ENCODE assay signal across 21 cellular contexts in the genomic region with DNA sequence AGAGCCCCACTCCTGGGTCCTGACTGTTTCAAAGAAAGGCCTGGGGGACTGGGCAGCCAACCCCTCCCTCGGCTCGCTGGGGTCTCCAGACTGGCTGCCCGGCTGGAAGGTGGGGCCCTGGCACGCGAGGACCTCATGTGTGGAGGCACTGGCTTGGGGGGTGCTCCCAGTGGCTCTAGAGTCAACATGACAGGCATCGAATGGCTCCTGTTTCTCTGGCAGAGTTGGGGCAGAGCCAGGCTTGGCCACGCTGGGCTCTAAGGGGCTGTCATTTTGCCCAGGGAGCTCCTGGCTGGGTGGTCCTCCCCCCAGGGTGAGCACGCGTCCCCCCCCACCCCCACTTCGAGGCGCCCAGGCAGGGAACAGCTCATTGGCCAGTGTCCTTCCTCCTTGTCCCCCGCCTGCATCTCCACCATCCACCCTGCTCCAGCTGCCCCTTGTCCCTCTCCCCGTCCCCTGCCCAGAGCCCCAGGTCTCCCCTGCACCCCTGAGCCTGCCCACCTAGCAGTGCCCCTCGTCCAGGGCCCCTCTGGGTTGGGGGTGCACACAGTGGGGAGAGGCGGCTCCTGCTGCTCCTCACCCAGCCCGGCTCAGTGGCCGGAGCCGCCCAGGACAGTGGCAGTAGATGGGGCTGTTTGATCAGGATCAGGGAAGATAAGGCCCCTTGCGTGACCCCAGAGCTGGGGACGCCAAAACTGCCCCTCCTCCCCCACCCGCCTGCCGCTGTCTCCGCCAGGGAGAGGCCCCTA. TPM values are rescaled to one million over a fixed set of nuclear protein-coding genes. Genes with fewer than 3 reads are reported as not detected.
DNase-seq lines count a peak whose midpoint lies in the region; ATAC-seq and TF ChIP-seq lines count a peak whose summit lies in the region.
"Had no signal": no experiment of that assay in that cellular context is flagged by ENCODE, and none has a peak within 500 bp of the region (broad histone marks: within the 10 kb centered on the region; RNA-seq: fewer than 3 reads in every experiment).

No MANE protein-coding gene starts in this region.

- CTCF ChIA-PET in HEK293 (lab: Yijun Ruan, JAX) = interaction anchor here (1.1 to 1.4 kb wide), 2 partner anchors 15 to 214 kb away, joined by 4 to 6 read pairs; no protein-coding TSS in a partner anchor

- TF ChIP-seq CTCF in HEK293 (tag by site-specific recombination; IDR thresholded peaks at IDR 0.05) (no peak), mucosa of descending colon (IDR thresholded peaks at IDR 0.05) (no peak)

- H3K9ac ChIP-seq in BLaER1 treated with 17β-estradiol and CSF1 and Interleukin-3, amounts not matched to agents 10 nM and 100 nM = 0 out of 22 replicates have a peak overlapping the region, but pooled peaks of 1 of the 11 experiments have one; percentile 12

- no peak overlapping the region for H3K4me3 ChIP-seq in BLaER1 treated with 17β-estradiol and CSF1 and Interleukin-3, amounts not matched to agents 10 nM and 100 nM
- H3K4me3 ChIP-seq in HEK293 (ENCODE audit: low read depth, low read length) = no peak overlapping the region
- no peak overlapping the region for H3K4me3 ChIP-seq in mucosa of descending colon
- H3K4me3 ChIP-seq: MG63, SJCRH30 had no signal

- H3K27ac ChIP-seq in BLaER1 treated with 17β-estradiol and CSF1 and Interleukin-3, amounts not matched to agents 10 nM and 100 nM = no peak overlapping the region
- no peak overlapping the region for H3K27ac ChIP-seq in HEK293 (ENCODE audit: extremely low read depth, low read depth, low read length)
- H3K27ac ChIP-seq: SJCRH30 had no signal

- H3K4me2 ChIP-seq in BLaER1 treated with 17β-estradiol and CSF1 and Interleukin-3, amounts not matched to agents 10 nM and 100 nM = peak overlapping the region in 9 of 11 experiments; percentile 6 to 84 (median 65); a peak in 13 of 22 replicates

- ATAC-seq in SK-N-SH treated with all-trans-retinoic acid at 6 μM for 48 hours = peak; percentile 14
- ATAC-seq in mucosa of descending colon = peak; percentile 15

- peaks cover 0 to under 1% (median 0%) of the 10 kb centered on the region in 11 experiments; a peak in 1 of 22 replicates for H3K9me3 ChIP-seq in BLaER1 treated with 17β-estradiol and CSF1 and Interleukin-3, amounts not matched to agents 10 nM and 100 nM (replicated peaks in 1 of 11)
- H3K9me3 ChIP-seq in HEK293 (ENCODE audit: control insufficient read depth, insufficient read depth, low read depth, low read length) (no peaks in the 10 kb centered on the region), mucosa of descending colon (no peaks in the 10 kb centered on the region)
- H3K9me3 ChIP-seq: MG63 had no signal

- H4K20me1 ChIP-seq in BLaER1 treated with 17β-estradiol and CSF1 and Interleukin-3, amounts not matched to agents 10 nM and 100 nM = peaks cover 0 to 40% (median 0%) of the 10 kb centered on the region in 11 experiments; a peak in 10 of 22 replicates

- H3K4me1 ChIP-seq in BLaER1 treated with 17β-estradiol and CSF1 and Interleukin-3, amounts not matched to agents 10 nM and 100 nM = peaks cover 9 to 58% (median 46%) of the 10 kb centered on the region in 10 experiments; a peak in 18 of 20 replicates
- H3K4me1 ChIP-seq in HEK293 (ENCODE audit: control insufficient read depth, insufficient read depth, low read length) (peaks cover 2% of the 10 kb centered on the region; the same call in 1 of the 2 replicates), mucosa of descending colon (ENCODE audit: low read depth) (peaks cover 3% of the 10 kb centered on the region)

- DNase-seq in mucosa of descending colon = no peak
- no peak for DNase-seq in GM19238 (ENCODE audit: insufficient read length, low spot score)
- DNase-seq in activated CD4-positive, CD25-positive, alpha-beta regulatory T cell (lab: John Stamatoyannopoulos, UW) = no peak
- DNase-seq in stimulated activated CD4-positive, alpha-beta T cell treated with anti-CD3 and anti-CD28 coated beads, Interleukin-12 subunit alpha, Interleukin-12 subunit beta, amount 100 ng/mL, for 4 hours = no peak
- DNase-seq: C1 segment of cervical spinal cord, DMS79, GOT3, HFFc6, Kasumi-1, MG63, NCI-H1105, NCI-H2081, NCI-H510A, NCI-H748 treated with DMSO at 0.1 percent for 48 hours, SW 1271, T-helper 2 cell had no signal

- POLR2A ChIA-PET in HEK293 (lab: Yijun Ruan, JAX) = interaction anchor here (0.6 to 2.0 kb wide), 2 partner anchors 26 to 143 kb away, joined by 6 to 7 read pairs; a partner anchor contains a TSS

- intact Hi-C loops in mucosa of descending colon (cut with DNase I, micrococcal nuclease) = no loop called here

- H3K27me3 ChIP-seq in BLaER1 treated with 17β-estradiol and CSF1 and Interleukin-3, amounts not matched to agents 10 nM and 100 nM = peaks cover 58 to 83% (median 67%) of the 10 kb centered on the region in 11 experiments

- no peaks in the 10 kb centered on the region for H3K36me3 ChIP-seq in BLaER1 treated with 17β-estradiol and CSF1 and Interleukin-3, amounts not matched to agents 10 nM and 100 nM
- H3K36me3 ChIP-seq in HEK293 (ENCODE audit: control insufficient read depth in 2 of 2, insufficient read depth in 1 of 2, low read length in 2 of 2) (no peaks in the 10 kb centered on the region), mucosa of descending colon (ENCODE audit: low read depth) (no peaks in the 10 kb centered on the region)
- H3K36me3 ChIP-seq: MG63, SJCRH30 had no signal

TF ChIP-seq in HEK293, 187 proteins besides CTCF, POLR2A, EP300 and RAD21 (continues in another document):
- TF ChIP-seq, protein P1, sequence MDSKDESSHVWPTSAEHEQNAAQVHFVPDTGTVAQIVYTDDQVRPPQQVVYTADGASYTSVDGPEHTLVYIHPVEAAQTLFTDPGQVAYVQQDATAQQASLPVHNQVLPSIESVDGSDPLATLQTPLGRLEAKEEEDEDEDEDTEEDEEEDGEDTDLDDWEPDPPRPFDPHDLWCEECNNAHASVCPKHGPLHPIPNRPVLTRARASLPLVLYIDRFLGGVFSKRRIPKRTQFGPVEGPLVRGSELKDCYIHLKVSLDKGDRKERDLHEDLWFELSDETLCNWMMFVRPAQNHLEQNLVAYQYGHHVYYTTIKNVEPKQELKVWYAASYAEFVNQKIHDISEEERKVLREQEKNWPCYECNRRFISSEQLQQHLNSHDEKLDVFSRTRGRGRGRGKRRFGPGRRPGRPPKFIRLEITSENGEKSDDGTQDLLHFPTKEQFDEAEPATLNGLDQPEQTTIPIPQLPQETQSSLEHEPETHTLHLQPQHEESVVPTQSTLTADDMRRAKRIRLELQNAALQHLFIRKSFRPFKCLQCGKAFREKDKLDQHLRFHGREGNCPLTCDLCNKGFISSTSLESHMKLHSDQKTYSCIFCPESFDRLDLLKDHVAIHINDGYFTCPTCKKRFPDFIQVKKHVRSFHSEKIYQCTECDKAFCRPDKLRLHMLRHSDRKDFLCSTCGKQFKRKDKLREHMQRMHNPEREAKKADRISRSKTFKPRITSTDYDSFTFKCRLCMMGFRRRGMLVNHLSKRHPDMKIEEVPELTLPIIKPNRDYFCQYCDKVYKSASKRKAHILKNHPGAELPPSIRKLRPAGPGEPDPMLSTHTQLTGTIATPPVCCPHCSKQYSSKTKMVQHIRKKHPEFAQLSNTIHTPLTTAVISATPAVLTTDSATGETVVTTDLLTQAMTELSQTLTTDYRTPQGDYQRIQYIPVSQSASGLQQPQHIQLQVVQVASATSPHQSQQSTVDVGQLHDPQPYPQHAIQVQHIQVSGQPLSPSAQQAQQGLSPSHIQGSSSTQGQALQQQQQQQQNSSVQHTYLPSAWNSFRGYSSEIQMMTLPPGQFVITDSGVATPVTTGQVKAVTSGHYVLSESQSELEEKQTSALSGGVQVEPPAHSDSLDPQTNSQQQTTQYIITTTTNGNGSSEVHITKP (tag by site-specific recombination; IDR thresholded peaks at IDR 0.05) = peak; percentile 30
- TF ChIP-seq ZBTB48 (tag by site-specific recombination; IDR thresholded peaks at IDR 0.05) (peak; percentile 51; the same call in 1 of the 2 replicates), ZNF544 (tag by site-specific recombination; IDR thresholded peaks at IDR 0.05) (no peak), SALL2 (tag by site-specific recombination; IDR thresholded peaks at IDR 0.05; ENCODE audit: borderline replicate concordance) (no peak), ZNF157 (tag by site-specific recombination; IDR thresholded peaks at IDR 0.05) (no peak)

TF ChIP-seq in SK-N-SH treated with all-trans-retinoic acid at 6 μM for 48 hours, 23 proteins besides CTCF, POLR2A, EP300 and RAD21 (continues in another document):
- TF ChIP-seq, protein P2, sequence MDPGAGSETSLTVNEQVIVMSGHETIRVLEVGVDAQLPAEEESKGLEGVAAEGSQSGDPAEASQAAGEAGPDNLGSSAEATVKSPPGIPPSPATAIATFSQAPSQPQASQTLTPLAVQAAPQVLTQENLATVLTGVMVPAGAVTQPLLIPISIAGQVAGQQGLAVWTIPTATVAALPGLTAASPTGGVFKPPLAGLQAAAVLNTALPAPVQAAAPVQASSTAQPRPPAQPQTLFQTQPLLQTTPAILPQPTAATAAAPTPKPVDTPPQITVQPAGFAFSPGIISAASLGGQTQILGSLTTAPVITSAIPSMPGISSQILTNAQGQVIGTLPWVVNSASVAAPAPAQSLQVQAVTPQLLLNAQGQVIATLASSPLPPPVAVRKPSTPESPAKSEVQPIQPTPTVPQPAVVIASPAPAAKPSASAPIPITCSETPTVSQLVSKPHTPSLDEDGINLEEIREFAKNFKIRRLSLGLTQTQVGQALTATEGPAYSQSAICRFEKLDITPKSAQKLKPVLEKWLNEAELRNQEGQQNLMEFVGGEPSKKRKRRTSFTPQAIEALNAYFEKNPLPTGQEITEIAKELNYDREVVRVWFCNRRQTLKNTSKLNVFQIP (CRISPR knock-in tag; IDR thresholded peaks at IDR 0.05; ENCODE audit: borderline replicate concordance, low read depth) = no peak
- no peak for TF ChIP-seq ZNF70 (CRISPR knock-in tag; IDR thresholded peaks at IDR 0.05)
- TF ChIP-seq TCF4 (CRISPR knock-in tag; IDR thresholded peaks at IDR 0.05; ENCODE audit: borderline replicate concordance) = no peak
- TF ChIP-seq SNAI2 (CRISPR knock-in tag; IDR thresholded peaks at IDR 0.05) = no peak
- TF ChIP-seq ZC3H10 (CRISPR knock-in tag; IDR thresholded peaks at IDR 0.05) = no peak
- no peak for TF ChIP-seq ISL1 (CRISPR knock-in tag; IDR thresholded peaks at IDR 0.05)
- TF ChIP-seq ARNTL (CRISPR knock-in tag; IDR thresholded peaks at IDR 0.05; ENCODE audit: borderline replicate concordance, low read depth) = no peak

RNA-seq across cellular contexts. Expression of a gene that starts 2.7 kb away (rescaled TPM):
- total RNA-seq in mucosa of descending colon = under 1 TPM; 0.22 to 0.98 (median 0.43) TPM
- total RNA-seq: A673, HFFc6 had no signal

RNA-seq across cellular contexts. Expression of a gene that starts 26.5 kb away (rescaled TPM):
- 10 to 100 TPM; 21.2 to 80.2 (median 38.7) TPM for total RNA-seq in mucosa of descending colon

RNA-seq across cellular contexts. Expression of a gene that starts 28.2 kb away (rescaled TPM):
- total RNA-seq in mucosa of descending colon = under 1 TPM in 2 of 3 donors, not detected in 1; 0.52 to 0.84 TPM
- total RNA-seq: A673, HFFc6, SJCRH30 had no signal

RNA-seq across cellular contexts. Expression of a gene that starts 53.7 kb away (rescaled TPM):
- total RNA-seq in mucosa of descending colon = 100 to 1,000 TPM; 354 to 727 (median 491) TPM
